Comparison of ENCODE assay signal across 20 cellular contexts in genomic region chr4:94490437-94490836, GRCh38.
"Had no signal": no experiment of that assay in that cellular context is flagged by ENCODE, and none has a peak within 500 bp of the region (broad histone marks: within the 10 kb centered on the region; RNA-seq: fewer than 3 reads in every experiment).

No MANE protein-coding gene starts in this region.

- H3K9me3 ChIP-seq: body of pancreas, mucosa of descending colon, right atrium auricular region, thyroid gland had no signal

- H3K27ac ChIP-seq: body of pancreas, thyroid gland had no signal

- DNase-seq: activated CD4-positive, alpha-beta T cell treated with anti-CD3 and anti-CD28 coated beads for 36 hours; activated CD4-positive, alpha-beta T cell treated with anti-CD3 and anti-CD28 coated beads, Interleukin-2, amount 50 U/mL, for 48 hours; activated effector memory CD4-positive, alpha-beta T cell treated with anti-CD3 and anti-CD28 coated beads, Interleukin-2, amount 50 U/mL, for 16 hours; activated naive CD4-positive, alpha-beta T cell treated with anti-CD3 and anti-CD28 coated beads, Interleukin-2, amount 10 ng/mL, durations not matched to agents 7 days and 5 days; activated T-cell treated with anti-CD3 and anti-CD28 coated beads, Interleukin-2, amount 50 U/mL, for 72 hours; body of pancreas; central memory CD4-positive, alpha-beta T cell; dermis blood vessel endothelial cell; effector CD8-positive, alpha-beta T cell; hippocampal formation; mucosa of descending colon; occipital lobe; stimulated activated CD4-positive, alpha-beta T cell treated with anti-CD3 and anti-CD28 coated beads, Interleukin-1b, Interleukin-23, amount 100 ng/mL, for 48 hours; substantia nigra; T-helper 9 cell; thyroid gland had no signal

- H3K36me3 ChIP-seq: thyroid gland had no signal

- ATAC-seq: activated CD4-positive, alpha-beta T cell treated with anti-CD3 and anti-CD28 coated beads for 36 hours; activated T-cell treated with anti-CD3 and anti-CD28 coated beads, Interleukin-2, amount 50 U/mL, for 72 hours; body of pancreas; esophagus mucosa; mucosa of descending colon; WTC11 had no signal

- H3K27me3 ChIP-seq: body of pancreas, right atrium auricular region, thyroid gland had no signal

- H3K4me3 ChIP-seq: body of pancreas, mucosa of descending colon, right atrium auricular region, skin epidermis, thyroid gland had no signal
